1 cellular context compared by ENCODE assay signal in the genomic region with DNA sequence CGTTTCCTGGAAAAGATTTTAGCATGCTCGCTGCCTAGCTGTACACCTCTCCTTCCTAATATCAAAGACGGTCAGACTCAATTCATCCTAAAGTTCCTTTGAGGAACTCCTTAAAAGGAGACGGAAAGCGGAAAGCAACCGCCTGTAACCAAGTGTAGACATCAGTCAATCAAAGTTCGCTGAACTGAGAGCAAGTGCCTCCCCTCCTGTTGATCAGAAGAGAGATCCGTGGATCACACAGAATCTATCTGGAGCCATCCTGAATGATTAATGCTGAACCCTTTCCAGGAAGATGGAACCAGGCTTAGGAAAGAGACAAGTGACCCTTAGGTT.
TF ChIP-seq lines count a peak whose summit lies in the region.

No MANE protein-coding gene starts in this region.

TF ChIP-seq in endothelial cell of umbilical vein, 7 proteins besides CTCF, POLR2A, EP300 and RAD21:
- TF ChIP-seq GATA2 (IDR thresholded peaks at IDR 0.05; ENCODE audit: insufficient read depth, insufficient read length, low read depth, low read length), result no peak
- no peak for TF ChIP-seq FOS (IDR thresholded peaks at IDR 0.05; ENCODE audit: borderline replicate concordance, insufficient read depth, low read length)
- no peak for TF ChIP-seq JUN (IDR thresholded peaks at IDR 0.05; ENCODE audit: borderline replicate concordance, insufficient read depth, insufficient read length, low read depth)
